26 cellular contexts compared by ENCODE assay signal in the genomic region with DNA sequence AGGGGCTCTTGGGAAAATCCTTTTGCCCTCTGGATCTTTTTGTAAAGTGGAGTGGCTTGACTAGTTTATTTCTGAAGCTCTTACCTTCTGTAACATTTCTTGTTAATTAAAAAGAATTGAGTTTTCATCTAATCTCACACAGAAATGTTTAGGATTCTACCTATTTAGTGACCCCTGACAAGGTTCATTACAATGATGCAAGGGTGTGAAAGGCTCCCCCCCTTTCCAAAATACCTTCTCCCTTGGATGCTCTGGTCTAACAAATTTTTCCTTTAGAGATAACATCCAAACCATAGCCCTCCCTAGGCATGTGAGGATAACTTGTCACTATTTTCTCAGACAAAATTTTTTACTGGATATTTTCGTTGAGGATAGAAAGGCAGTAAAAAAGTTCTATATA.
DNase-seq lines count a peak whose midpoint lies in the region; ATAC-seq, FAIRE-seq and TF ChIP-seq lines count a peak whose summit lies in the region.
"Had no signal": no experiment of that assay in that cellular context is flagged by ENCODE, and none has a peak within 500 bp of the region (broad histone marks: within the 10 kb centered on the region; RNA-seq: fewer than 3 reads in every experiment).

No MANE protein-coding gene starts in this region.

- TF ChIP-seq EP300 in K562 (IDR thresholded peaks at IDR 0.05; ENCODE audit: low read length) (no peak), suprapubic skin (IDR thresholded peaks at IDR 0.05) (no peak)

- CTCF ChIA-PET in K562 (lab: Yijun Ruan, JAX; ENCODE audit: low intra/inter-chr PET ratio): no interaction called here
- CTCF ChIA-PET in GM10248 (lab: Yijun Ruan, JAX): interaction anchor here (1.0 to 1.6 kb wide), 5 partner anchors 13 to 38 kb away, joined by 3 to 6 read pairs (median 4); no protein-coding TSS in a partner anchor

- ATAC-seq in K562 (peak; percentile 75), gastrocnemius medialis (peak; percentile 10 to 15)
- ATAC-seq: CD8-positive, alpha-beta T cell; HepG2 had no signal

- no peak for TF ChIP-seq CTCF in K562 (IDR thresholded peaks at IDR 0.05 in 2 of 3, conservative IDR thresholded peaks at IDR 0.05 in 1 of 3; ENCODE audit: insufficient read depth in 2 of 3, low read depth in 1 of 3, low read length in 3 of 3)
- no peak for TF ChIP-seq CTCF in nephron (IDR thresholded peaks at IDR 0.05; ENCODE audit: unreplicated experiment in 3 of 3)
- no peak for TF ChIP-seq CTCF in gastrocnemius medialis (IDR thresholded peaks at IDR 0.05 in 4 of 5, conservative IDR thresholded peaks at IDR 0.05 in 1 of 5)
- TF ChIP-seq CTCF in suprapubic skin (IDR thresholded peaks at IDR 0.05): no peak
- TF ChIP-seq CTCF in GM10248 (IDR thresholded peaks at IDR 0.05; ENCODE audit: control extremely low read depth, extremely low read depth, low read depth, missing control alignments): no peak

- no peaks in the 10 kb centered on the region for H3K36me3 ChIP-seq in K562 (ENCODE audit: control insufficient read depth, insufficient read depth, low read length)
- no peaks in the 10 kb centered on the region for H3K36me3 ChIP-seq in gastrocnemius medialis
- H3K36me3 ChIP-seq in suprapubic skin: no peaks in the 10 kb centered on the region
- H3K36me3 ChIP-seq: SJSA1 had no signal

- H3K4me3 Mint-ChIP-seq in nephron: no peak overlapping the region
- H3K4me3 Mint-ChIP-seq: B cell; CD8-positive, alpha-beta T cell had no signal

- no peaks in the 10 kb centered on the region for H3K36me3 Mint-ChIP-seq in nephron (ENCODE audit: low read depth)
- H3K36me3 Mint-ChIP-seq: CD8-positive, alpha-beta T cell had no signal

- no peak overlapping the region for H3K4me2 ChIP-seq in K562 (ENCODE audit: insufficient read depth, low read length)

- H4K20me1 ChIP-seq in K562 (replicated peaks; ENCODE audit: control insufficient read depth, insufficient read depth, low read length): no peaks in the 10 kb centered on the region

- intact Hi-C loops in K562 (cut with micrococcal nuclease) (no loop called here), gastrocnemius medialis (cut with DNase I; ENCODE audit: low total_unique reads) (no loop called here)

- no peaks in the 10 kb centered on the region for H3K9me3 ChIP-seq in K562 (replicated peaks; ENCODE audit: control insufficient read depth, insufficient read depth, low read depth, low read length)
- no peaks in the 10 kb centered on the region for H3K9me3 ChIP-seq in gastrocnemius medialis
- no peaks in the 10 kb centered on the region for H3K9me3 ChIP-seq in suprapubic skin
- H3K9me3 ChIP-seq: SJSA1 had no signal

- H3K27me3 Mint-ChIP-seq in nephron (ENCODE audit: low read depth): peaks cover 9% of the 10 kb centered on the region

- BruUV-seq in K562 (replicated peaks; lab: Mats Ljungman, UMichigan): no TSS peak

- H3K79me2 ChIP-seq in K562 (ENCODE audit: control insufficient read depth, insufficient read depth, low read length): no peaks in the 10 kb centered on the region

- in situ Hi-C loops in K562 (cut with MboI): no loop called here
- in situ Hi-C loops in gastrocnemius medialis (cut with MboI; ENCODE audit: low sequenced_read_pairs in 4 of 4): loop anchor here in 2 of 4 donors (25.0 kb wide), 1 partner anchor 417 kb away; no protein-coding TSS in a partner anchor

- peaks cover 23% of the 10 kb centered on the region for H3K4me1 Mint-ChIP-seq in nephron
- H3K4me1 Mint-ChIP-seq: B cell had no signal

- 15% methylated on average over 1 of the region's 1 CpG for WGBS in K562 (ENCODE audit: insufficient coverage, low coverage, missing lambda C conversion rate)
- 86% methylated on average over 1 of the region's 1 CpG for WGBS in suprapubic skin

- H3K27me3 ChIP-seq in K562 (ENCODE audit: control insufficient read depth in 2 of 2, insufficient read depth in 2 of 2, low read length in 2 of 2): no peaks in the 10 kb centered on the region
- H3K27me3 ChIP-seq in gastrocnemius medialis: no peaks in the 10 kb centered on the region
- no peaks in the 10 kb centered on the region for H3K27me3 ChIP-seq in suprapubic skin
- H3K27me3 ChIP-seq: SJSA1 had no signal

- H3K4me1 ChIP-seq in K562 (replicated peaks in 1 of 2; ENCODE audit: control insufficient read depth in 2 of 2, insufficient read depth in 2 of 2, low read length in 2 of 2) (no peaks in the 10 kb centered on the region), gastrocnemius medialis (peaks cover 34 to 35% of the 10 kb centered on the region in 2 donors), suprapubic skin (no peaks in the 10 kb centered on the region)
- H3K4me1 ChIP-seq: Caco-2 had no signal

- no peak overlapping the region for H3K4me3 ChIP-seq in K562
- H3K4me3 ChIP-seq in gastrocnemius medialis: no peak overlapping the region
- H3K4me3 ChIP-seq in suprapubic skin: no peak overlapping the region
- H3K4me3 ChIP-seq: SJSA1 had no signal

- FAIRE-seq in K562 (lab: Jason Lieb, UNC) (no peak), H54 (lab: Jason Lieb, UNC) (no peak)
- FAIRE-seq: GM18507, HepG2 had no signal

- H3K9ac ChIP-seq in K562 (ENCODE audit: insufficient read depth in 1 of 2, low read depth in 2 of 2, low read length in 2 of 2): no peak overlapping the region

- no peak for TF ChIP-seq POLR2A in K562 (conservative IDR thresholded peaks at IDR 0.05)
- no peak for TF ChIP-seq POLR2A in gastrocnemius medialis (IDR thresholded peaks at IDR 0.05)
- TF ChIP-seq POLR2A in H54 (IDR thresholded peaks at IDR 0.05; ENCODE audit: low read depth, low read length): no peak
- no peak for TF ChIP-seq POLR2A in suprapubic skin (IDR thresholded peaks at IDR 0.05)

- H3K27ac ChIP-seq in K562 (ENCODE audit: extremely low read depth, low read depth, low read length) (no peak overlapping the region), gastrocnemius medialis (peak overlapping the region; percentile 48 to 78 (median 74)), suprapubic skin (no peak overlapping the region)
- H3K27ac ChIP-seq: C4-2B, SJSA1 had no signal

- POLR2A ChIA-PET in K562 (lab: Yijun Ruan, JAX) (interaction anchor here (2.9 kb wide), 1 partner anchor 11 kb away, joined by 8 read pairs; no protein-coding TSS in a partner anchor), GM10248 (lab: Yijun Ruan, JAX) (no interaction called here)

- no peak for TF ChIP-seq RAD21 in K562 (CRISPR knock-in tag; conservative IDR thresholded peaks at IDR 0.05 in 1 of 2, IDR thresholded peaks at IDR 0.05 in 1 of 2)

- H2AFZ ChIP-seq in K562 (ENCODE audit: low read depth, low read length): no peak overlapping the region

- no peaks in the 10 kb centered on the region for H3K9me3 Mint-ChIP-seq in nephron
- H3K9me3 Mint-ChIP-seq: CD8-positive, alpha-beta T cell had no signal

- H3K9me1 ChIP-seq in K562 (ENCODE audit: control insufficient read depth, insufficient read depth, low read length): no peaks in the 10 kb centered on the region

- DNase-seq in K562 (ENCODE audit: extremely low read depth in 1 of 4, low spot score in 3 of 4): no peak
- no peak for DNase-seq in gastrocnemius medialis
- no peak for DNase-seq in NOMO-1 (lab: John Stamatoyannopoulos, UW; ENCODE audit: unreplicated experiment in 2 of 2)
- no peak for DNase-seq in H54 (ENCODE audit: insufficient read length, low spot score)
- DNase-seq in suprapubic skin (ENCODE audit: low spot score in 2 of 2): no peak
- no peak for DNase-seq in GM10248 (ENCODE audit: extremely low spot score)
- DNase-seq: Caco-2; CD8-positive, alpha-beta T cell; DND-41; Kasumi-1; MV-4-11; NCI-H1105; NCI-H146; NCI-H1930; NCI-H2107; NCI-H446; NCI-H524 treated with DMSO at 0.1 percent for 48 hours; NK-92 treated with Interleukin-12 subunit alpha and Interleukin-12 subunit beta, amount 100 ng/mL, for 24 hours; Right ventricle myocardium superior; RPMI8226 had no signal

- H3K27ac Mint-ChIP-seq in nephron: peak overlapping the region; percentile 25 to 68 (median 56)
- H3K27ac Mint-ChIP-seq: B cell; CD8-positive, alpha-beta T cell had no signal

TF ChIP-seq in K562, 482 proteins besides CTCF, POLR2A, EP300 and RAD21 (continues in another document):
- TF ChIP-seq CEBPG (CRISPR knock-in tag; IDR thresholded peaks at IDR 0.05) (peak; percentile 75), CEBPG (tag; conservative IDR thresholded peaks at IDR 0.05 in 1 of 2, IDR thresholded peaks at IDR 0.05 in 1 of 2) (peak in 1 of 2 experiments; percentile 71; a peak in 2 of 4 replicates), CTBP1 (IDR thresholded peaks at IDR 0.05; ENCODE audit: borderline replicate concordance) (peak; percentile 19; the same call in 1 of the 2 replicates), ASH1L (IDR thresholded peaks at IDR 0.05; ENCODE audit: borderline replicate concordance, low read depth, partially characterized antibody) (no peak), ATF7 (IDR thresholded peaks at IDR 0.05) (0 out of 2 replicates have a peak, but pooled peaks have one; percentile 13), ETV1 (tag; conservative IDR thresholded peaks at IDR 0.05; ENCODE audit: low read depth) (no peak), ZNF175 (CRISPR knock-in tag; IDR thresholded peaks at IDR 0.05; ENCODE audit: low read depth) (0 out of 2 replicates have a peak, but pooled peaks have one; percentile 31), NUFIP1 (IDR thresholded peaks at IDR 0.05; ENCODE audit: partially characterized antibody) (no peak), FOXM1 (IDR thresholded peaks at IDR 0.05; ENCODE audit: low read depth) (no peak), FOXM1 (CRISPR knock-in tag; IDR thresholded peaks at IDR 0.05; ENCODE audit: low read depth) (no peak), ZNF347 (CRISPR knock-in tag; IDR thresholded peaks at IDR 0.05; ENCODE audit: low read depth) (no peak), SMAD2 (IDR thresholded peaks at IDR 0.05; ENCODE audit: low read depth, low read length) (no peak), ZNF133 (CRISPR knock-in tag; IDR thresholded peaks at IDR 0.05) (no peak), DMBX1 (CRISPR knock-in tag; IDR thresholded peaks at IDR 0.05; ENCODE audit: borderline replicate concordance) (peak; percentile 15; the same call in 1 of the 2 replicates), RBBP5 (IDR thresholded peaks at IDR 0.05; ENCODE audit: borderline replicate concordance, insufficient read depth, low read length, poor library complexity, severe bottlenecking) (no peak)

Comparison
In these comparisons a context has a peak if more than half of its experiments do, and no peak if none do; other contexts are left out.
1. H3K27ac ChIP-seq: peak in gastrocnemius medialis (4 of 4); none in K562 (single experiment) and suprapubic skin (single experiment).